Comparison of ENCODE assay signal across 19 cellular contexts in genomic region chr4:165563851-165564250, GRCh38.
"Had no signal": no experiment of that assay in that cellular context is flagged by ENCODE, and none has a peak within 500 bp of the region (broad histone marks: within the 10 kb centered on the region; RNA-seq: fewer than 3 reads in every experiment).

No MANE protein-coding gene starts in this region.

- H3K27ac ChIP-seq: colonic mucosa, epithelial cell of prostate, sigmoid colon, suprapubic skin, upper lobe of left lung had no signal

- DNase-seq: activated CD8-positive, alpha-beta memory T cell treated with anti-CD3 and anti-CD28 coated beads, Interleukin-2, amount 10 ng/mL, durations not matched to agents 7 days and 5 days; activated effector memory CD4-positive, alpha-beta T cell treated with Interleukin-2 at 50 U/mL for 16 hours; activated T-cell treated with anti-CD3 and anti-CD28 coated beads, Interleukin-2, amount 50 U/mL, for 24 hours; aorta; caudate nucleus; colonic mucosa; effector CD4-positive, alpha-beta T cell; mucosa of descending colon; naive thymus-derived CD8-positive, alpha-beta T cell; nucleus accumbens; sigmoid colon; stimulated activated CD4-positive, alpha-beta T cell treated with anti-CD3 and anti-CD28 coated beads, Interleukin-12 subunit alpha, Interleukin-12 subunit beta, amount 100 ng/mL, for 4 hours; stimulated activated naive CD4-positive, alpha-beta T cell treated with Interleukin-2 at 50 U/mL for 16 hours; T-helper 17 cell had no signal

- H3K36me3 ChIP-seq: colonic mucosa, sigmoid colon, suprapubic skin, upper lobe of left lung had no signal

- H3K27me3 ChIP-seq: colonic mucosa, sigmoid colon, suprapubic skin, upper lobe of left lung had no signal

- ATAC-seq: activated CD8-positive, alpha-beta memory T cell treated with anti-CD3 and anti-CD28 coated beads, Interleukin-2, amount 10 ng/mL, durations not matched to agents 7 days and 5 days; activated naive CD4-positive, alpha-beta T cell treated with anti-CD3 and anti-CD28 coated beads, Interleukin-2, amount 50 U/mL, for 72 hours; left lobe of liver; mucosa of descending colon; naive thymus-derived CD8-positive, alpha-beta T cell; T-helper 17 cell had no signal

- H3K4me1 ChIP-seq: colonic mucosa, sigmoid colon, suprapubic skin, upper lobe of left lung had no signal

- H3K4me3 ChIP-seq: colonic mucosa, mucosa of descending colon, sigmoid colon, suprapubic skin, upper lobe of left lung had no signal

- H3K9me3 ChIP-seq: colonic mucosa, mucosa of descending colon, sigmoid colon, suprapubic skin had no signal
